Comparison of ENCODE assay signal across 8 cellular contexts in the genomic region with DNA sequence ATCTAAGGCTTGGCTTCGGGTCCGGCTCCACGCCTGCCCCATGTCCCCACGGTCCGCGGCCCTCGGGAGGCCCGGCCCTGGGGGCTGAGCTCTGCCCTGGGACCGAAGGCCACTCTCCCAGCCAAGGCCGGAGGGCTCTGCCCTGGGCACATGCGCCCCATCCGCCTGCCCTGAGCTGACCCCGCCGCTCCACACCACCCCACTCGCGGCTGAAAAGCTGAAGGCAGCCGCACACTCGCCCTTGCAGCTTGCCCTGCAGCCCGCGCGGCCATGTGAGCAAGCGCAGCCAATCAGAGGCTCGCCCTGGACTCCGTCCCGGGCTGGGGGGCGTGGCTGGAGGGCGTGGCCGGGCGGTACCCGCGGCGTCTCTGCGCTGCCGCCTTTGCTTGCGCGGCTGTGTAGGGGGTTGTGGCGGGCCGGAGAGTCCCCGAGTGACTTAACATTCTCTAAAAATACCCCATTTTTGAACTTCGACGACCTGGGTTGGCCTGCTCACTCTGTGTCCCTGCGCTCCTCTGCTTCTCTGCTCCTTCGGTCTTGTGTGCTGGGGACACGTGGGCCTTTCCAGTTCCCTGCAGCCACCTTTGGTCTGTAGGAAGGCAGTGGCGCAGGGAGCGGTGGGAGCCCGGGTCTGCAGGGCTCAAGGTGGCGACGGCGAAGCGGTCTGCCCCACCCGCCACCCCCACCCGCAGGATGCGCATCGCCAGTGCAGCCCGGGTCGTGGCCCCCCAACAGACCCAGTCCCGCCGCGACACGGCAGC. TPM values are rescaled to one million over a fixed set of nuclear protein-coding genes. Genes with fewer than 3 reads are reported as not detected.
DNase-seq lines count a peak whose midpoint lies in the region; ATAC-seq and TF ChIP-seq lines count a peak whose summit lies in the region.

No MANE protein-coding gene starts in this region.

- H4K91ac ChIP-seq in H9 (ENCODE audit: insufficient read length, low read depth, low read length), result no peak overlapping the region

- peaks cover 59% of the 10 kb centered on the region for H3K27me3 Mint-ChIP-seq in H9 (ENCODE audit: low read depth)
- no peaks in the 10 kb centered on the region for H3K27me3 Mint-ChIP-seq in activated naive CD8-positive, alpha-beta T cell treated with anti-CD3 and anti-CD28 coated beads for 36 hours

- H3K14ac ChIP-seq in H9 (ENCODE audit: insufficient read depth, low read length), result 0 out of 2 replicates have a peak overlapping the region, but pooled peaks have one; percentile 10

- peak in 1 of 2 donors; percentile 60 for TF ChIP-seq POLR2A in heart left ventricle (IDR thresholded peaks at IDR 0.05)

- H3K4me1 ChIP-seq in H9 (ENCODE audit: insufficient read depth, low read length), result peaks cover 3% of the 10 kb centered on the region; the same call in 1 of the 2 replicates
- H3K4me1 ChIP-seq in heart left ventricle, result peaks cover 0 to 36% (median 16%) of the 10 kb centered on the region in 12 donors
- peaks cover 27% of the 10 kb centered on the region for H3K4me1 ChIP-seq in upper lobe of right lung

- H3K23ac ChIP-seq in H9 (ENCODE audit: insufficient read length, low read depth, low read length), result no peak overlapping the region

- H4K8ac ChIP-seq in H9 (replicated peaks; ENCODE audit: insufficient read length, low read depth, low read length), result no peak overlapping the region

- no peaks in the 10 kb centered on the region for H3K36me3 ChIP-seq in MG63
- no peaks in the 10 kb centered on the region for H3K36me3 ChIP-seq in heart left ventricle
- no peaks in the 10 kb centered on the region for H3K36me3 ChIP-seq in upper lobe of right lung

- H3K23me2 ChIP-seq in H9 (ENCODE audit: insufficient read length, low read depth, low read length, poor library complexity, severe bottlenecking), result peaks cover 14% of the 10 kb centered on the region

- peaks cover 4% of the 10 kb centered on the region; the same call in 1 of the 2 replicates for H3K27me3 ChIP-seq in H9 (ENCODE audit: insufficient read depth, low read length)
- no peaks in the 10 kb centered on the region for H3K27me3 ChIP-seq in MG63
- no peaks in the 10 kb centered on the region for H3K27me3 ChIP-seq in heart left ventricle
- H3K27me3 ChIP-seq in upper lobe of right lung, result no peaks in the 10 kb centered on the region

- no peak overlapping the region for H2AFZ ChIP-seq in H9 (ENCODE audit: low read length)

- H3K56ac ChIP-seq in H9 (ENCODE audit: insufficient read length, low read depth, low read length), result no peak overlapping the region

- H3T11ph ChIP-seq in H9 (ENCODE audit: low read length), result no peak overlapping the region

- no peak overlapping the region for H3K27ac Mint-ChIP-seq in H9
- H3K27ac Mint-ChIP-seq in activated naive CD8-positive, alpha-beta T cell treated with anti-CD3 and anti-CD28 coated beads for 36 hours, result peak overlapping the region; percentile 86

- no peaks in the 10 kb centered on the region for H4K20me1 ChIP-seq in H9 (ENCODE audit: control insufficient read depth, insufficient read depth, insufficient read length)

- peak; percentile 98 for DNase-seq in GM10248 (ENCODE audit: extremely low spot score)
- peak; percentile 96 for DNase-seq in H9
- DNase-seq in MG63, result peak; percentile 84
- peak; percentile 71 for DNase-seq in SKM-1 treated with dmso at 0.1 percent for 144 hours (lab: John Stamatoyannopoulos, UW; ENCODE audit: unreplicated experiment)
- DNase-seq in activated naive CD8-positive, alpha-beta T cell treated with anti-CD3 and anti-CD28 coated beads for 36 hours, result peak; percentile 98
- DNase-seq in heart left ventricle, result peak; percentile 95 to 98 (median 96)
- peak; percentile 93 to 100 (median 96) for DNase-seq in posterior cingulate gyrus
- DNase-seq in upper lobe of right lung, result peak; percentile 98

- WGBS in H9 (ENCODE audit: extremely low coverage, insufficient read length, low lambda C conversion rate), result no CpG with 5 or more reads among the region's 61 CpGs
- 1 to 4% (median 1%) methylated on average over 18 to 61 of the region's 61 CpGs for WGBS in heart left ventricle, 4 donors

- H3K9me3 ChIP-seq in H9 (ENCODE audit: control insufficient read depth, low read depth, low read length) (no peaks in the 10 kb centered on the region), MG63 (no peaks in the 10 kb centered on the region), heart left ventricle (no peaks in the 10 kb centered on the region), upper lobe of right lung (no peaks in the 10 kb centered on the region)

- H2BK12ac ChIP-seq in H9 (ENCODE audit: insufficient read length, low read depth, low read length), result no peak overlapping the region

- no peaks in the 10 kb centered on the region; a peak in 1 of 5 replicates for H3K9me3 Mint-ChIP-seq in H9
- H3K9me3 Mint-ChIP-seq in activated naive CD8-positive, alpha-beta T cell treated with anti-CD3 and anti-CD28 coated beads for 36 hours, result no peaks in the 10 kb centered on the region

- no peaks in the 10 kb centered on the region for H3K79me2 ChIP-seq in H9 (ENCODE audit: insufficient read depth, low read length)

- no peak overlapping the region for H2AK5ac ChIP-seq in H9 (ENCODE audit: insufficient read length, low read length)

- H3K4ac ChIP-seq in H9 (ENCODE audit: low read depth, low read length), result no peak overlapping the region

- no peak overlapping the region for H4K5ac ChIP-seq in H9 (ENCODE audit: insufficient read length, low read depth, low read length)

- no peak overlapping the region for H3K9ac ChIP-seq in H9 (ENCODE audit: extremely low read depth, insufficient read length, low read length)

- H2BK120ac ChIP-seq in H9 (ENCODE audit: low read depth, low read length, poor library complexity, severe bottlenecking), result no peak overlapping the region

- intact Hi-C loops in heart left ventricle (cut with DNase I), result loop anchor here in 8 of 10 donors (2.0 to 10.0 kb wide), 8 partner anchors 49 to 179 kb away; a partner anchor contains a TSS
- intact Hi-C loops in posterior cingulate gyrus (cut with DNase I), result loop anchor here (2.0 to 5.0 kb wide), 2 partner anchors 23 to 177 kb away; a partner anchor contains a TSS
- intact Hi-C loops in upper lobe of right lung (cut with DNase I), result loop anchor here (10.0 kb wide), 1 partner anchor 151 kb away; a partner anchor contains a TSS

- H3K27ac ChIP-seq in H9 (ENCODE audit: insufficient read length, low read depth, low read length), result no peak overlapping the region
- H3K27ac ChIP-seq in heart left ventricle, result peak overlapping the region; percentile 14 to 87 (median 74)
- peak overlapping the region; percentile 56 for H3K27ac ChIP-seq in upper lobe of right lung

- peak overlapping the region; percentile 66 for H3K4me2 ChIP-seq in H9 (ENCODE audit: insufficient read depth, insufficient read length, low read length)

- peak overlapping the region; percentile 53 for H3K4me3 ChIP-seq in MG63
- H3K4me3 ChIP-seq in heart left ventricle, result peak overlapping the region; percentile 40 to 81 (median 64)
- peak overlapping the region; percentile 79 for H3K4me3 ChIP-seq in upper lobe of right lung

- no peak overlapping the region for H2BK20ac ChIP-seq in H9 (ENCODE audit: low read depth, low read length, poor library complexity, severe bottlenecking)

- no peaks in the 10 kb centered on the region; a peak in 1 of 7 replicates for H3K36me3 Mint-ChIP-seq in H9 (ENCODE audit: insufficient read depth in 1 of 3, low read depth in 3 of 3)
- no peaks in the 10 kb centered on the region for H3K36me3 Mint-ChIP-seq in activated naive CD8-positive, alpha-beta T cell treated with anti-CD3 and anti-CD28 coated beads for 36 hours

- peak overlapping the region; percentile 72 to 79; a peak in 4 of 5 replicates for H3K4me3 Mint-ChIP-seq in H9
- peak overlapping the region; percentile 85 for H3K4me3 Mint-ChIP-seq in activated naive CD8-positive, alpha-beta T cell treated with anti-CD3 and anti-CD28 coated beads for 36 hours

- TF ChIP-seq CTCF in GM10248 (IDR thresholded peaks at IDR 0.05; ENCODE audit: control extremely low read depth, extremely low read depth, low read depth, missing control alignments) (no peak), H9 (conservative IDR thresholded peaks at IDR 0.05) (peak; percentile 38; the same call in 2 of the 3 replicates), heart left ventricle (IDR thresholded peaks at IDR 0.05) (peak in 3 of 12 donors; percentile 8 to 10 (median 9)), upper lobe of right lung (IDR thresholded peaks at IDR 0.05) (peak; percentile 12)

- H2BK15ac ChIP-seq in H9 (ENCODE audit: low read depth, low read length), result no peak overlapping the region

- peaks cover 9 to 11% of the 10 kb centered on the region in 2 experiments for H3K4me1 Mint-ChIP-seq in H9
- peaks cover 32% of the 10 kb centered on the region for H3K4me1 Mint-ChIP-seq in activated naive CD8-positive, alpha-beta T cell treated with anti-CD3 and anti-CD28 coated beads for 36 hours

- POLR2A ChIA-PET in GM10248 (lab: Yijun Ruan, JAX), result interaction anchor here (0.8 kb wide), 1 partner anchor 11 kb away, joined by 3 read pairs; no protein-coding TSS in a partner anchor

- H3K18ac ChIP-seq in H9 (ENCODE audit: insufficient read length, low read depth, low read length), result no peak overlapping the region

- ATAC-seq in heart left ventricle (peak; percentile 94 to 98 (median 97)), upper lobe of right lung (peak; percentile 95)

- no peak overlapping the region for H2BK5ac ChIP-seq in H9 (ENCODE audit: insufficient read length, low read length)

- CTCF ChIA-PET in GM10248 (lab: Yijun Ruan, JAX), result interaction anchor here (0.7 to 4.8 kb wide), 8 partner anchors 11 to 237 kb away, joined by 3 to 36 read pairs (median 3); a partner anchor contains a TSS

- no peaks in the 10 kb centered on the region for H3K79me1 ChIP-seq in H9 (ENCODE audit: insufficient read depth, low read depth, low read length, poor library complexity, severe bottlenecking)

RNA-seq across cellular contexts. Expression of a gene that starts 8.8 kb away (rescaled TPM):
- total RNA-seq in H9 (2021) (26.1 and 27.0 TPM in 2 replicates), heart left ventricle (100 to 1,000 TPM in 1 of 9 donors, 10 to 100 TPM in 8; 29.4 to 170 (median 54.4) TPM), upper lobe of right lung (68.3 TPM)
- 33.2 and 42.1 TPM in 2 replicates for total RNA-seq in MG63 (2014; rRNA removed; shearing (Covaris generic); ENCODE audit: low replicate concordance)
- 100 to 1,000 TPM; 136 to 139 TPM for total RNA-seq in activated naive CD8-positive, alpha-beta T cell treated with anti-CD3 and anti-CD28 coated beads for 36 hours
- 100 to 1,000 TPM in 1 of 2 donors, 10 to 100 TPM in 1; 29.6 to 156 TPM for polyA plus RNA-seq in heart left ventricle

RNA-seq across cellular contexts. Expression of a gene that starts 22.5 kb away (rescaled TPM):
- 7.3 and 7.5 TPM in 2 replicates for total RNA-seq in H9 (2021)
- 0.36 TPM in 1 of 2 replicates, not detected in the other for total RNA-seq in MG63 (2014; rRNA removed; shearing (Covaris generic); ENCODE audit: low replicate concordance)
- 1 to 10 TPM in 1 of 2 experiments, under 1 TPM in 1; 0.90 to 1.1 TPM for total RNA-seq in activated naive CD8-positive, alpha-beta T cell treated with anti-CD3 and anti-CD28 coated beads for 36 hours
- 10 to 100 TPM; 12.8 to 38.4 (median 19.8) TPM for total RNA-seq in heart left ventricle
- 1 to 10 TPM; 8.0 to 8.4 TPM for polyA plus RNA-seq in heart left ventricle
- 19.5 TPM for total RNA-seq in upper lobe of right lung
